In the genomic region with DNA sequence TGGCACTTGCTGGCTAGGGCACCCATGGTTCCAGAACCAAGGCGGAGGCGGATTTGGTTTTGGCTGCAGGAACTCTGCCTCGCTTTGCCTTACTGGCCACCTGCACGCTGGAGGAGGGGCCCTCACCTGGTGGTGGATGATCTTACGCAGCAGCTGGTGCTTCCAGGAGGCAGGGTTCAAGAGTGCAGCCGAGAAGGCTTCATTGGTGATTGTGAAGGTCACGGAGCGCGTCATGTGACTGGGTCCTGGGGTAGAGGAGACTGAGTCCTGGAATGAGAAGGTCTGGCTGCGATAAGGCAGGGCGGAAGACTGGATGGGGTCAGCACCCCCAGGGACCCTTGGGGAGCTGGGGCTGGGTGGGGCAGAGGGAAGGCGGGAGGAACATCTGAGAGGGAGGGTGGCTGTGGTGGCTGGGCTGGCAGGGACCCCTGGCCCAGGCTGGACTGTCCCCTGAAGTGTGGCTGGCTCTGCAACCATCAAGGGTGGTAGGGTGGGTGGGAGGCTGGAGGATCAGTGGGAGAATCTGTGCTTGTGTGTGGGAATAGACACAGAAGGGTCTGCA, we compare ENCODE assay signal across 18 cellular contexts. TPM values are rescaled to one million over a fixed set of nuclear protein-coding genes. Genes with fewer than 3 reads are reported as not detected.
"Had no signal": no experiment of that assay in that cellular context is flagged by ENCODE, and none has a peak within 500 bp of the region (broad histone marks: within the 10 kb centered on the region; RNA-seq: fewer than 3 reads in every experiment).

No MANE protein-coding gene starts in this region.

- H3K4me3 ChIP-seq: coronary artery, tibial nerve had no signal

- DNase-seq: activated CD4-positive, alpha-beta T cell treated with anti-CD3 and anti-CD28 coated beads, Interleukin-2, amount 50 U/mL, for 4 hours; activated naive CD8-positive, alpha-beta T cell treated with anti-CD3 and anti-CD28 coated beads for 36 hours; aorta; brain microvascular endothelial cell; erythroblast; head of caudate nucleus; mesendoderm; stimulated activated CD4-positive, alpha-beta T cell treated with anti-CD3 and anti-CD28 coated beads, Interleukin-15, amount 100 ng/mL, for 24 hours; stimulated activated CD4-positive, alpha-beta T cell treated with anti-CD3 and anti-CD28 coated beads, Interleukin-2, amount 100 ng/mL, for 48 hours; T-helper 2 cell had no signal

- H3K4me3 Mint-ChIP-seq: activated naive CD8-positive, alpha-beta T cell treated with anti-CD3 and anti-CD28 coated beads for 36 hours; central memory CD8-positive, alpha-beta T cell; naive thymus-derived CD8-positive, alpha-beta T cell; stimulated activated naive CD8-positive, alpha-beta T cell treated with anti-CD3 and anti-CD28 coated beads, Interleukin-15, Interleukin-2, amounts not matched to agents 100 ng/mL and 50 ng/mL, for 24 hours had no signal

- ATAC-seq: naive thymus-derived CD8-positive, alpha-beta T cell had no signal

- H3K27ac Mint-ChIP-seq: activated naive CD8-positive, alpha-beta T cell treated with anti-CD3 and anti-CD28 coated beads for 36 hours; naive thymus-derived CD8-positive, alpha-beta T cell; stimulated activated naive CD8-positive, alpha-beta T cell treated with anti-CD3 and anti-CD28 coated beads, Interleukin-15, Interleukin-2, amounts not matched to agents 100 ng/mL and 50 ng/mL, for 24 hours had no signal

- FAIRE-seq: frontal cortex had no signal

- H3K4me1 ChIP-seq: tibial nerve had no signal

- H3K36me3 Mint-ChIP-seq: activated naive CD8-positive, alpha-beta T cell treated with anti-CD3 and anti-CD28 coated beads for 36 hours; naive thymus-derived CD8-positive, alpha-beta T cell had no signal

- H3K9me3 ChIP-seq: tibial nerve had no signal

- H3K9me3 Mint-ChIP-seq: activated naive CD8-positive, alpha-beta T cell treated with anti-CD3 and anti-CD28 coated beads for 36 hours; central memory CD8-positive, alpha-beta T cell; naive thymus-derived CD8-positive, alpha-beta T cell; stimulated activated naive CD8-positive, alpha-beta T cell treated with anti-CD3 and anti-CD28 coated beads, Interleukin-15, Interleukin-2, amounts not matched to agents 100 ng/mL and 50 ng/mL, for 24 hours had no signal

- H3K4me1 Mint-ChIP-seq: activated naive CD8-positive, alpha-beta T cell treated with anti-CD3 and anti-CD28 coated beads for 36 hours; central memory CD8-positive, alpha-beta T cell; naive thymus-derived CD8-positive, alpha-beta T cell had no signal

- H3K36me3 ChIP-seq: brain microvascular endothelial cell, tibial nerve, WERI-Rb-1 had no signal

- H3K27ac ChIP-seq: brain microvascular endothelial cell, coronary artery, tibial nerve, WERI-Rb-1 had no signal

RNA-seq across cellular contexts. Expression of gene GOLGA6C, which starts 25.8 kb away (rescaled TPM):
- total RNA-seq: activated naive CD8-positive, alpha-beta T cell treated with anti-CD3 and anti-CD28 coated beads for 36 hours; aorta; frontal cortex; naive thymus-derived CD8-positive, alpha-beta T cell; skeletal muscle tissue had no signal
- polyA plus RNA-seq: aorta; naive thymus-derived CD8-positive, alpha-beta T cell had no signal

RNA-seq across cellular contexts. Expression of gene GOLGA6D, which starts 50.3 kb away (rescaled TPM):
- total RNA-seq: activated naive CD8-positive, alpha-beta T cell treated with anti-CD3 and anti-CD28 coated beads for 36 hours; frontal cortex; tibial nerve had no signal
